In the genomic region with DNA sequence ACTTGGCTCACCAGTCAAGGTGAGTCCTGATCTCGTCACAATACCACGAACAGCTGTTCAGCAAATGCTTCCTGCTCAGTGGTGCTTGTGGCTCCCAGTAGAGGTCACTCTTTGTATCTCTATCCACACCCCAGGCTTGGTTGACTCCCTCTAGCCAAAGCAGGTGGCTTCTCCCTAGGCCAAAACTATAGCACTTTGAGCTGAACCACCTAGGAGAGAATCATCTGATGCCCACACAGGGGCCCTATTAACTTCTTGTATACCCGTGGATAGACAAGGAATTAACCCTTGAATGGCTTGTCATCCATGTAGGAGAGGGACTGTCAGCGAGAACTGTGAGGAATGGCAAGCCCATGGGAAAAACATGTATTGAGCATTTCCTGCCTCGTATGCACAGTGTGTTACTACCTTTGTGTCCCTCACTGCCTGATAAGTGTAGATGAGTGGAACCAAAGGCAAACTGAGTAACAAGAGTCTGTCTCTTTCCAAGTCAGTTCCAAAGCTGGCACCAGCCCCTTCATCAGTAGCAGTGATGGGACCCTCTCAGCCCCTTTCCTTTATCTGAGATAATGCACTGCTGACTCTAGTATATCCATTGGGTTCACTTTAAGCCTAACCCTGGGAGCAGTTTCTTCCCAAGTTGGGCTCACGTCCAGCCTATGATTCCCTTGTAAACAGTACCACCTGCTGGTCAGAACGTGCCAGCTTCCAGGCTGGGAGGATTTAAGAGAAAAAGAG, we compare ENCODE assay signal across 8 cellular contexts. TPM values are rescaled to one million over a fixed set of nuclear protein-coding genes. Genes with fewer than 3 reads are reported as not detected.
DNase-seq lines count a peak whose midpoint lies in the region; ATAC-seq, FAIRE-seq and TF ChIP-seq lines count a peak whose summit lies in the region.

No MANE protein-coding gene starts in this region.

- peaks cover 24 to 56% of the 10 kb centered on the region in 2 experiments for H3K36me3 ChIP-seq in HepG2 (replicated peaks in 1 of 2; ENCODE audit: control insufficient read depth in 1 of 2, insufficient read depth in 2 of 2, low read length in 2 of 2)

- no peaks in the 10 kb centered on the region for H3K27me3 Mint-ChIP-seq in activated CD4-positive, alpha-beta T cell treated with anti-CD3 and anti-CD28 coated beads for 36 hours

- DNase-seq in GM03348 (ENCODE audit: low spot score) (peak; percentile 83), NCI-H345 treated with DMSO at 0.1 percent for 48 hours (lab: John Stamatoyannopoulos, UW; ENCODE audit: unreplicated experiment) (peak; percentile 73), dedifferentiated amniotic fluid mesenchymal stem cell (ENCODE audit: extremely low spot score) (peak; percentile 77), HepG2 (ENCODE audit: low spot score) (peak; percentile 86)
- DNase-seq in activated CD4-positive, alpha-beta T cell treated with anti-CD3 and anti-CD28 coated beads for 36 hours, result peak; percentile 71
- peak; percentile 16 to 27 (median 22) for DNase-seq in stimulated activated CD4-positive, alpha-beta T cell treated with anti-CD3 and anti-CD28 coated beads, TNF-alpha, amount 100 ng/mL, for 1 hour (ENCODE audit: low read depth in 3 of 3, low spot score in 1 of 3)

- peak; percentile 66 for ATAC-seq in HG03045 (IDR thresholded peaks at IDR 0.05; ENCODE audit: unreplicated experiment)
- peak; percentile 83 for ATAC-seq in activated CD4-positive, alpha-beta T cell treated with anti-CD3 and anti-CD28 coated beads for 36 hours
- ATAC-seq in HepG2, result peak; percentile 86
- ATAC-seq in HG03139 (IDR thresholded peaks at IDR 0.05; ENCODE audit: unreplicated experiment), result no peak

- H4K20me1 ChIP-seq in HepG2 (ENCODE audit: insufficient read depth, low read length), result peaks cover 46% of the 10 kb centered on the region

- CTCF ChIA-PET in activated CD4-positive, alpha-beta T cell treated with anti-CD3 and anti-CD28 coated beads for 36 hours (lab: Charles Lee), result interaction anchor here (0.6 to 3.6 kb wide), 30 partner anchors 9 to 1276 kb away, joined by 3 to 32 read pairs (median 4); partner anchors contain the start of gene EIF2S2
- CTCF ChIA-PET in HepG2 (lab: Yijun Ruan, JAX; ENCODE audit: low intra/inter-chr PET ratio, low total read pairs), result interaction anchor here (0.9 to 3.4 kb wide), 12 partner anchors 48 to 277 kb away, joined by 3 to 100 read pairs (median 8); partner anchors contain the start of gene RALY

- BruUV-seq in HepG2 (replicated peaks; lab: Mats Ljungman, UMichigan), result no TSS peak

- no peak overlapping the region for H2AFZ ChIP-seq in HepG2 (ENCODE audit: low read length)

- H3K4me3 ChIP-seq in HepG2 (replicated peaks in 1 of 3; ENCODE audit: insufficient read depth in 1 of 3, low read depth in 2 of 3, low read length in 3 of 3), result no peak overlapping the region

- WGBS in HepG2 (ENCODE audit: low lambda C conversion rate), result 55% methylated on average over 7 of the region's 7 CpGs

- no peaks in the 10 kb centered on the region for H3K9me3 ChIP-seq in HepG2 (ENCODE audit: low read length)

- H3K4me1 ChIP-seq in HepG2 (ENCODE audit: insufficient read depth, low read length), result no peaks in the 10 kb centered on the region

- no peak for TF ChIP-seq POLR2A in HepG2 (IDR thresholded peaks at IDR 0.05; ENCODE audit: insufficient read depth in 1 of 2, low read depth in 2 of 2, low read length in 2 of 2)

- POLR2A ChIA-PET in activated CD4-positive, alpha-beta T cell treated with anti-CD3 and anti-CD28 coated beads for 36 hours (lab: Charles Lee), result interaction anchor here (0.6 to 1.8 kb wide), 2 partner anchors 39 to 43 kb away, joined by 3 to 8 read pairs; partner anchors contain the start of gene EIF2S2
- POLR2A ChIA-PET in HepG2 (lab: Yijun Ruan, JAX), result interaction anchor here (0.8 to 2.6 kb wide), 3 partner anchors 43 to 136 kb away, joined by 3 to 16 read pairs (median 3); partner anchors contain the start of genes EIF2S2 and RALY

- H3K4me2 ChIP-seq in HepG2 (ENCODE audit: low read depth, low read length), result no peak overlapping the region

- H3K4me3 Mint-ChIP-seq in activated CD4-positive, alpha-beta T cell treated with anti-CD3 and anti-CD28 coated beads for 36 hours, result no peak overlapping the region

- intact Hi-C loops in activated CD4-positive, alpha-beta T cell treated with anti-CD3 and anti-CD28 coated beads for 36 hours (cut with DNase I, micrococcal nuclease), result loop anchor here (1.0 to 5.0 kb wide), 9 partner anchors 60 to 207 kb away; no protein-coding TSS in a partner anchor
- intact Hi-C loops in HepG2 (cut with micrococcal nuclease; ENCODE audit: unreplicated experiment), result loop anchor here (1.0 to 10.0 kb wide), 8 partner anchors 47 to 275 kb away; partner anchors contain the start of gene RALY

- H3K9ac ChIP-seq in HepG2 (ENCODE audit: insufficient read depth, low read depth, low read length), result no peak overlapping the region

- H3K27ac Mint-ChIP-seq in activated CD4-positive, alpha-beta T cell treated with anti-CD3 and anti-CD28 coated beads for 36 hours, result no peak overlapping the region

- peak; percentile 80 for FAIRE-seq in HepG2 (lab: Jason Lieb, UNC)

- H3K4me1 Mint-ChIP-seq in activated CD4-positive, alpha-beta T cell treated with anti-CD3 and anti-CD28 coated beads for 36 hours, result peaks cover 46% of the 10 kb centered on the region

- no peak for TF ChIP-seq EP300 in HepG2 (IDR thresholded peaks at IDR 0.05; ENCODE audit: low read depth in 2 of 2, low read length in 2 of 2)
- TF ChIP-seq EP300 in HepG2 (CRISPR knock-in tag; IDR thresholded peaks at IDR 0.05; ENCODE audit: borderline replicate concordance), result peak; percentile 8; the same call in 1 of the 2 replicates

- peak; percentile 97 for TF ChIP-seq RAD21 in HepG2 (CRISPR knock-in tag; IDR thresholded peaks at IDR 0.05)

- in situ Hi-C loops in HepG2 (cut with HindIII; ENCODE audit: extremely low pct_ligation_motif_present, low pct_unique_long_range_greater_than_20kb), result loop anchor here (5.0 kb wide), 1 partner anchor 137 kb away; no protein-coding TSS in a partner anchor

- peaks cover 49% of the 10 kb centered on the region for H3K79me2 ChIP-seq in HepG2 (ENCODE audit: insufficient read depth, low read length)

- peak; percentile 95 for TF ChIP-seq CTCF in HepG2 (CRISPR knock-in tag; IDR thresholded peaks at IDR 0.05)

- H3K27me3 ChIP-seq in HepG2 (ENCODE audit: control insufficient read depth in 1 of 2, insufficient read depth in 2 of 2, low read length in 2 of 2), result no peaks in the 10 kb centered on the region

- no peak overlapping the region for H3K27ac ChIP-seq in HepG2 (ENCODE audit: extremely low read length, insufficient read depth, low read length)

- H3K9me3 Mint-ChIP-seq in activated CD4-positive, alpha-beta T cell treated with anti-CD3 and anti-CD28 coated beads for 36 hours (ENCODE audit: low read depth), result no peaks in the 10 kb centered on the region

- H3K36me3 Mint-ChIP-seq in activated CD4-positive, alpha-beta T cell treated with anti-CD3 and anti-CD28 coated beads for 36 hours (ENCODE audit: low read depth), result peaks cover 5% of the 10 kb centered on the region

TF ChIP-seq in HepG2, 621 proteins besides CTCF, POLR2A, EP300 and RAD21 (continues in another document):
- TF ChIP-seq ZNF781 (CRISPR knock-in tag; IDR thresholded peaks at IDR 0.05; ENCODE audit: borderline replicate concordance, not compliant biosample characterization), result peak; percentile 19
- TF ChIP-seq ZNF644 (CRISPR knock-in tag; IDR thresholded peaks at IDR 0.05; ENCODE audit: low read depth), result 0 out of 2 replicates have a peak, but pooled peaks have one; percentile 26
- TF ChIP-seq SMAD9 (CRISPR knock-in tag; IDR thresholded peaks at IDR 0.05), result no peak
- TF ChIP-seq ZFP82 (CRISPR knock-in tag; IDR thresholded peaks at IDR 0.05; ENCODE audit: borderline replicate concordance), result 0 out of 2 replicates have a peak, but pooled peaks have one; percentile 39
- 0 out of 2 replicates have a peak, but pooled peaks have one; percentile 34 for TF ChIP-seq MIER3 (CRISPR knock-in tag; IDR thresholded peaks at IDR 0.05; ENCODE audit: borderline replicate concordance)
- 0 out of 2 replicates have a peak, but pooled peaks have one; percentile 12 for TF ChIP-seq ZNF792 (CRISPR knock-in tag; IDR thresholded peaks at IDR 0.05)
- no peak for TF ChIP-seq U2AF2 (IDR thresholded peaks at IDR 0.05; ENCODE audit: low read depth, low read length)

RNA-seq across cellular contexts. Expression of gene EIF2S2, which starts 42.5 kb away (rescaled TPM):
- 100 to 1,000 TPM; 179 to 187 TPM for total RNA-seq in activated CD4-positive, alpha-beta T cell treated with anti-CD3 and anti-CD28 coated beads for 36 hours
- 213 and 316 TPM in 2 replicates for total RNA-seq in HepG2 (2016; rRNA removed; fragmentation: Illumina TruSeq; extraction: Trizol)
- total RNA-seq in HepG2 (2016; cell fraction: cytosol; rRNA removed; fragmentation: Illumina TruSeq; extraction: Trizol; ENCODE audit: low read depth), result 51.0 and 51.7 TPM in 2 replicates
- 208 and 329 TPM in 2 replicates for total RNA-seq in HepG2 (2016; cell fraction: insoluble cytoplasmic fraction; rRNA removed; fragmentation: Illumina TruSeq; extraction: Trizol)
- total RNA-seq in HepG2 (2016; cell fraction: membrane; rRNA removed; fragmentation: Illumina TruSeq; extraction: Trizol), result 97.8 and 98.8 TPM in 2 replicates
- total RNA-seq in HepG2 (2016; cell fraction: nucleus; rRNA removed; fragmentation: Illumina TruSeq; extraction: Trizol), result 76.0 and 84.1 TPM in 2 replicates
- 102 and 126 TPM in 2 replicates for polyA plus RNA-seq in HepG2 (2011; rRNA removed)
- 63.0 and 92.8 TPM in 2 replicates for polyA plus RNA-seq in HepG2 (2011; cell fraction: cytosol; rRNA removed)
- 22.9 and 30.3 TPM in 2 replicates for polyA plus RNA-seq in HepG2 (2011; cell fraction: nucleus; rRNA removed)
- 143 and 178 TPM in 2 replicates for polyA plus RNA-seq in HepG2 (2012)
- polyA plus RNA-seq in HepG2 (2016; cell fraction: cytosol; fragmentation: Illumina TruSeq; extraction: Trizol; ENCODE audit: low read depth), result 36.0 and 36.2 TPM in 2 replicates
- polyA plus RNA-seq in HepG2 (2016; cell fraction: insoluble cytoplasmic fraction; fragmentation: Illumina TruSeq; extraction: Trizol; ENCODE audit: low read depth), result 299 and 317 TPM in 2 replicates
- 66.5 and 67.3 TPM in 2 replicates for polyA plus RNA-seq in HepG2 (2016; cell fraction: membrane; fragmentation: Illumina TruSeq; extraction: Trizol; ENCODE audit: low read depth)
- polyA plus RNA-seq in HepG2 (2016; cell fraction: nucleus; fragmentation: Illumina TruSeq; extraction: Trizol; ENCODE audit: insufficient read depth, low read depth), result 111 and 114 TPM in 2 replicates
- polyA minus RNA-seq in HepG2 (2011; rRNA and poly(A)+ RNA removed; ENCODE audit: low replicate concordance), result 27.1 and 39.1 TPM in 2 replicates
- 55.0 and 56.6 TPM in 2 replicates for polyA minus RNA-seq in HepG2 (2011; cell fraction: cytosol; rRNA and poly(A)+ RNA removed)
- polyA minus RNA-seq in HepG2 (2011; cell fraction: nucleus; rRNA and poly(A)+ RNA removed), result 34.4 and 37.0 TPM in 2 replicates

Comparison
In these comparisons a context has a peak if more than half of its experiments do, and no peak if none do; other contexts are left out.
1. DNase-seq: peak in every context shown above with its lines; median percentile 86 in HepG2; 83 in GM03348; 77 in dedifferentiated amniotic fluid mesenchymal stem cell; 73 in NCI-H345 treated with DMSO at 0.1 percent for 48 hours; 71 in activated CD4-positive, alpha-beta T cell treated with anti-CD3 and anti-CD28 coated beads for 36 hours; 22 in stimulated activated CD4-positive, alpha-beta T cell treated with anti-CD3 and anti-CD28 coated beads, TNF-alpha, amount 100 ng/mL, for 1 hour.